In the genomic region with DNA sequence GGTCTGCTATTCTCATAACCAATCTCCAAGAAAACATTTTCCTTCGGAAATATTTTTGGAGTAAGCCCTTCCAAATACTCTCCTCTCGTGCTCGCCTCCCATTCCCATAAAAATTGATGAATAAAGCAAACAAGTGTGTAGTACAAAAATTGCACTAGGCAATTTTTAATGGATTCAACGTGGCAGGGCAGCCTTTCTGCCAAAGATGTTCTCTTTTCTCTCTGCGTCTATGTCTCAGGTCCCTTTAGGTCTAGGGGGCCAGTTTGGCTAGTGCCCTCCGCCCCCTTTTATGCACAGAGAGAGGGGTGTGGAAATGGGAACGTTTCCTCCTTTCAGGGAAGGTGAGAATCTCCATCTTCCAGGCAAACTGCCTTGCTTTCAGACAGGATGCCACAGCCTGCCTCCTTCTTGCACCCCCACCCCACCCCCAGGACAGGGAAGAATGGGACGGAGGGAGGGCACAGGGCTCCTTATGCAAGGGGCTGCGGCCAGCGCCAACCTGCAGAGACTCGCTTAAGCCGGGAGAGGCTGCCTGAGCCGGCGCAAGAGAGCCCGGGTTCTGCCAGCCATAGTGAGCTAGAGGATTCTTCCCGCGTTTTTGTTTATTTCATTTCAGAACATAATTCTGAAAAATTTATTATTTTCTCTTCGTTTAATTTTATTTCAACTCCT, we compare ENCODE assay signal across 11 cellular contexts. TPM values are rescaled to one million over a fixed set of nuclear protein-coding genes. Genes with fewer than 3 reads are reported as not detected.
A peak's percentile ranks its signal among the peaks of the same experiment; 100 is the strongest.
DNase-seq lines count a peak whose midpoint lies in the region; ATAC-seq and TF ChIP-seq lines count a peak whose summit lies in the region.
"Had no signal": no experiment of that assay in that cellular context is flagged by ENCODE, and none has a peak within 500 bp of the region (broad histone marks: within the 10 kb centered on the region; RNA-seq: fewer than 3 reads in every experiment).

No MANE protein-coding gene starts in this region.

- H3K36me3 Mint-ChIP-seq in activated T-cell treated with anti-CD3 and anti-CD28 coated beads, Interleukin-2, amount 50 U/mL, for 72 hours (ENCODE audit: insufficient read depth in 2 of 2) = peaks cover 1% of the 10 kb centered on the region in 2 donors
- no peaks in the 10 kb centered on the region for H3K36me3 Mint-ChIP-seq in activated T-cell treated with anti-CD3 and anti-CD28 coated beads, Interleukin-2, amount 50 U/mL, for 4 hours (ENCODE audit: insufficient read depth)
- peaks cover 14% of the 10 kb centered on the region for H3K36me3 Mint-ChIP-seq in osteocyte (ENCODE audit: unreplicated experiment)

- H3K4me3 Mint-ChIP-seq in activated T-cell treated with anti-CD3 and anti-CD28 coated beads, Interleukin-2, amount 50 U/mL, for 72 hours = peak overlapping the region; percentile 46 to 50
- no peak overlapping the region for H3K4me3 Mint-ChIP-seq in activated T-cell treated with anti-CD3 and anti-CD28 coated beads, Interleukin-2, amount 50 U/mL, for 4 hours
- peak overlapping the region; percentile 79 for H3K4me3 Mint-ChIP-seq in osteocyte (ENCODE audit: unreplicated experiment)

- intact Hi-C loops in colonic mucosa (cut with DNase I) = no loop called here

- H3K27ac ChIP-seq in colonic mucosa = no peak overlapping the region
- H3K27ac ChIP-seq: prostate gland had no signal

- TF ChIP-seq CTCF in NB4 (IDR thresholded peaks at IDR 0.05; ENCODE audit: low read depth, low read length) (no peak), colonic mucosa (IDR thresholded peaks at IDR 0.05) (no peak), osteocyte (IDR thresholded peaks at IDR 0.05) (no peak), GM13976 (IDR thresholded peaks at IDR 0.05; ENCODE audit: borderline replicate concordance, control extremely low read depth, extremely low read depth, insufficient read depth, missing control alignments) (no peak)

- no peaks in the 10 kb centered on the region for H3K36me3 ChIP-seq in colonic mucosa
- H3K36me3 ChIP-seq: prostate gland had no signal

- no peak for ATAC-seq in activated T-cell treated with anti-CD3 and anti-CD28 coated beads, Interleukin-2, amount 50 U/mL, for 72 hours (replicated peaks in 1 of 2)
- no peak for ATAC-seq in activated T-cell treated with anti-CD3 and anti-CD28 coated beads, Interleukin-2, amount 50 U/mL, for 4 hours
- no peak for ATAC-seq in GM18520 (IDR thresholded peaks at IDR 0.05; ENCODE audit: unreplicated experiment)

- no peaks in the 10 kb centered on the region for H3K9me3 Mint-ChIP-seq in activated T-cell treated with anti-CD3 and anti-CD28 coated beads, Interleukin-2, amount 50 U/mL, for 72 hours
- peaks cover 3% of the 10 kb centered on the region for H3K9me3 Mint-ChIP-seq in activated T-cell treated with anti-CD3 and anti-CD28 coated beads, Interleukin-2, amount 50 U/mL, for 4 hours
- no peaks in the 10 kb centered on the region for H3K9me3 Mint-ChIP-seq in osteocyte (ENCODE audit: unreplicated experiment)

- H3K27me3 ChIP-seq in colonic mucosa = peaks cover 95% of the 10 kb centered on the region

- H3K27me3 Mint-ChIP-seq in activated T-cell treated with anti-CD3 and anti-CD28 coated beads, Interleukin-2, amount 50 U/mL, for 72 hours (ENCODE audit: low read depth) = peaks cover 68% of the 10 kb centered on the region
- H3K27me3 Mint-ChIP-seq in activated T-cell treated with anti-CD3 and anti-CD28 coated beads, Interleukin-2, amount 50 U/mL, for 4 hours (ENCODE audit: low read depth) = peaks cover 70% of the 10 kb centered on the region
- no peaks in the 10 kb centered on the region for H3K27me3 Mint-ChIP-seq in osteocyte (ENCODE audit: unreplicated experiment)

- no peak overlapping the region for H3K27ac Mint-ChIP-seq in activated T-cell treated with anti-CD3 and anti-CD28 coated beads, Interleukin-2, amount 50 U/mL, for 72 hours
- H3K27ac Mint-ChIP-seq in osteocyte (ENCODE audit: unreplicated experiment) = peak overlapping the region; percentile 94

- peaks cover 6% of the 10 kb centered on the region for H3K4me1 ChIP-seq in colonic mucosa

- TF ChIP-seq POLR2A in NB4 (IDR thresholded peaks at IDR 0.05; ENCODE audit: extremely low read depth, insufficient read length) = no peak

- H3K9me3 ChIP-seq in colonic mucosa = no peaks in the 10 kb centered on the region
- H3K9me3 ChIP-seq: prostate gland had no signal

- no peak for DNase-seq in activated T-cell treated with anti-CD3 and anti-CD28 coated beads, Interleukin-2, amount 50 U/mL, for 72 hours
- DNase-seq in activated T-cell treated with anti-CD3 and anti-CD28 coated beads, Interleukin-2, amount 50 U/mL, for 4 hours = no peak
- DNase-seq in NB4 (ENCODE audit: low read depth) (peak; percentile 72), colonic mucosa (peak; percentile 24), osteocyte (ENCODE audit: extremely low spot score, unreplicated experiment) (peak; percentile 85), GM13976 (ENCODE audit: low spot score) (no peak), SKM-1 (lab: John Stamatoyannopoulos, UW; ENCODE audit: unreplicated experiment) (no peak)
- DNase-seq: activated CD4-positive, alpha-beta T cell treated with anti-CD3 and anti-CD28 coated beads, Interleukin-2, amount 50 U/mL, for 1 hour; C1 segment of cervical spinal cord had no signal

- H3K4me3 ChIP-seq in NB4 (ENCODE audit: low read depth, low read length) (peak overlapping the region; percentile 63), colonic mucosa (no peak overlapping the region)
- H3K4me3 ChIP-seq: prostate gland had no signal

- peaks cover 5% of the 10 kb centered on the region for H3K4me1 Mint-ChIP-seq in activated T-cell treated with anti-CD3 and anti-CD28 coated beads, Interleukin-2, amount 50 U/mL, for 72 hours (ENCODE audit: low read depth)
- peaks cover 12% of the 10 kb centered on the region for H3K4me1 Mint-ChIP-seq in activated T-cell treated with anti-CD3 and anti-CD28 coated beads, Interleukin-2, amount 50 U/mL, for 4 hours (ENCODE audit: low read depth)
- H3K4me1 Mint-ChIP-seq in osteocyte (ENCODE audit: unreplicated experiment) = peaks cover 23% of the 10 kb centered on the region

- no peak overlapping the region for H3K9ac ChIP-seq in colonic mucosa (ENCODE audit: low read depth in 2 of 2, low read length in 2 of 2)

- in situ Hi-C loops in GM13976 (cut with MboI; ENCODE audit: low sequenced_read_pairs, unreplicated experiment) = no loop called here

RNA-seq across cellular contexts. Expression of gene ZIC2, which starts 2.7 kb away (rescaled TPM):
- total RNA-seq in activated T-cell treated with anti-CD3 and anti-CD28 coated beads, Interleukin-2, amount 50 U/mL, for 72 hours = under 1 TPM in 1 of 2 donors, not detected in 1; 0.25 TPM
- total RNA-seq in activated T-cell treated with anti-CD3 and anti-CD28 coated beads, Interleukin-2, amount 50 U/mL, for 4 hours = under 1 TPM in 2 of 3 donors, not detected in 1; 0.13 to 0.21 TPM
- total RNA-seq in colonic mucosa (under 1 TPM; 0.11 to 0.82 TPM), osteocyte (177 and 196 TPM in 2 replicates)

RNA-seq across cellular contexts. Expression of gene ZIC5, which starts 7.3 kb away (rescaled TPM):
- not detected for total RNA-seq in activated T-cell treated with anti-CD3 and anti-CD28 coated beads, Interleukin-2, amount 50 U/mL, for 72 hours
- total RNA-seq in activated T-cell treated with anti-CD3 and anti-CD28 coated beads, Interleukin-2, amount 50 U/mL, for 4 hours = not detected
- total RNA-seq in colonic mucosa (under 1 TPM in 1 of 2 donors, not detected in 1; 0.10 TPM), osteocyte (8.8 and 9.4 TPM in 2 replicates)

Comparison
In these comparisons a context has a peak if more than half of its experiments do, and no peak if none do; other contexts are left out.
1. DNase-seq: peak in NB4 (single experiment), colonic mucosa (single experiment) and osteocyte (single experiment); none in activated T-cell treated with anti-CD3 and anti-CD28 coated beads, Interleukin-2, amount 50 U/mL, for 72 hours (0 of 2), activated T-cell treated with anti-CD3 and anti-CD28 coated beads, Interleukin-2, amount 50 U/mL, for 4 hours (single experiment), GM13976 (single experiment) and SKM-1 (single experiment).
2. RNA of gene ZIC2, which starts 2.7 kb away (total RNA-seq): 177 to 196 TPM in osteocyte; 0.11 to 0.82 TPM in colonic mucosa, 0.25 TPM in activated T-cell treated with anti-CD3 and anti-CD28 coated beads, Interleukin-2, amount 50 U/mL, for 72 hours and 0.13 to 0.21 TPM in activated T-cell treated with anti-CD3 and anti-CD28 coated beads, Interleukin-2, amount 50 U/mL, for 4 hours; every median in the first group is over 10 times any median in the second.